Comparison of ENCODE assay signal across 10 cellular contexts in genomic region chr2:161424179-161424763, GRCh38. TPM values are rescaled to one million over a fixed set of nuclear protein-coding genes. Genes with fewer than 3 reads are reported as not detected.
DNase-seq lines count a peak whose midpoint lies in the region; ATAC-seq and TF ChIP-seq lines count a peak whose summit lies in the region.
"Had no signal": no experiment of that assay in that cellular context is flagged by ENCODE, and none has a peak within 500 bp of the region (broad histone marks: within the 10 kb centered on the region; RNA-seq: fewer than 3 reads in every experiment).

No MANE protein-coding gene starts in this region.

- TF ChIP-seq CTCF in coronary artery (IDR thresholded peaks at IDR 0.05), result no peak
- TF ChIP-seq CTCF in natural killer cell (IDR thresholded peaks at IDR 0.05), result no peak

- peak overlapping the region; percentile 50 for H3K4me3 ChIP-seq in right cardiac atrium (ENCODE audit: low read length)
- H3K4me3 ChIP-seq in coronary artery, result peak overlapping the region; percentile 66

- no peaks in the 10 kb centered on the region for H3K9me3 ChIP-seq in right cardiac atrium (ENCODE audit: control insufficient read depth, low read length)

- H3K27ac ChIP-seq in right cardiac atrium (ENCODE audit: low read length), result no peak overlapping the region
- H3K27ac ChIP-seq in coronary artery, result no peak overlapping the region
- H3K27ac ChIP-seq: epithelial cell of prostate had no signal

- H3K27me3 Mint-ChIP-seq in natural killer cell (ENCODE audit: low read depth in 2 of 2), result peaks cover 64 to 84% of the 10 kb centered on the region in 2 donors

- intact Hi-C loops in right cardiac atrium (cut with DNase I) (no loop called here), Right ventricle myocardium superior (cut with DNase I) (no loop called here), natural killer cell (cut with micrococcal nuclease) (no loop called here)

- H3K9me3 Mint-ChIP-seq in natural killer cell, result no peaks in the 10 kb centered on the region

- no peak for DNase-seq in right cardiac atrium
- no peak for DNase-seq in Right ventricle myocardium superior
- DNase-seq in coronary artery (ENCODE audit: low spot score), result no peak
- DNase-seq in natural killer cell, result no peak
- no peak for DNase-seq in stimulated activated CD4-positive, alpha-beta T cell treated with anti-CD3 and anti-CD28 coated beads, Interleukin-2, amount 100 ng/mL, for 24 hours
- DNase-seq in NCI-H82 treated with DMSO at 0.1 percent for 48 hours (lab: John Stamatoyannopoulos, UW; ENCODE audit: unreplicated experiment), result no peak
- DNase-seq: COR-L47 had no signal

- ATAC-seq in right cardiac atrium (no peak), Right ventricle myocardium superior (ENCODE audit: poor library complexity) (no peak), natural killer cell (no peak), GM21619 (IDR thresholded peaks at IDR 0.05; ENCODE audit: unreplicated experiment) (no peak), GM18502 (IDR thresholded peaks at IDR 0.05; ENCODE audit: poor library complexity, unreplicated experiment) (no peak)

- no peak overlapping the region for H3K27ac Mint-ChIP-seq in natural killer cell

- peaks cover 23 to 33% of the 10 kb centered on the region in 2 donors for H3K4me1 Mint-ChIP-seq in natural killer cell

- peaks cover 8% of the 10 kb centered on the region for H3K4me1 ChIP-seq in right cardiac atrium (ENCODE audit: control insufficient read depth, insufficient read depth, low read length)

- WGBS in right cardiac atrium, result 9% methylated on average over 26 of the region's 26 CpGs

- peaks cover 15% of the 10 kb centered on the region for H3K36me3 Mint-ChIP-seq in natural killer cell

- peak overlapping the region; percentile 73 for H3K4me3 Mint-ChIP-seq in natural killer cell

- H3K27me3 ChIP-seq in right cardiac atrium (ENCODE audit: control insufficient read depth, insufficient read depth), result peaks cover 9% of the 10 kb centered on the region

RNA-seq across cellular contexts. Expression of gene TBR1, which starts 8.2 kb away (rescaled TPM):
- total RNA-seq in right cardiac atrium, result not detected
- polyA plus RNA-seq in right cardiac atrium, result 0.02 TPM
- total RNA-seq in Right ventricle myocardium superior, result not detected
- total RNA-seq in natural killer cell, result not detected
